14 cellular contexts compared by ENCODE assay signal in genomic region chr20:18057994-18058349, GRCh38. TPM values are rescaled to one million over a fixed set of nuclear protein-coding genes. Genes with fewer than 3 reads are reported as not detected.
DNase-seq lines count a peak whose midpoint lies in the region; ATAC-seq, FAIRE-seq and TF ChIP-seq lines count a peak whose summit lies in the region.
"Had no signal": no experiment of that assay in that cellular context is flagged by ENCODE, and none has a peak within 500 bp of the region (broad histone marks: within the 10 kb centered on the region; RNA-seq: fewer than 3 reads in every experiment).

No MANE protein-coding gene starts in this region.

- peaks cover 5% of the 10 kb centered on the region for H4K20me1 ChIP-seq in keratinocyte (ENCODE audit: control insufficient read depth, extremely low read depth, insufficient read depth, low read length)
- no peaks in the 10 kb centered on the region for H4K20me1 ChIP-seq in Karpas-422 (ENCODE audit: insufficient read depth, low read depth, low read length)

- no peak overlapping the region for H3K27ac Mint-ChIP-seq in activated naive CD4-positive, alpha-beta T cell treated with anti-CD3 and anti-CD28 coated beads, Interleukin-2, amount 10 ng/mL, durations not matched to agents 7 days and 5 days
- no peak overlapping the region for H3K27ac Mint-ChIP-seq in activated T-helper 17 cell treated with anti-CD3 and anti-CD28 coated beads, Interleukin-2, amount 50 U/mL, for 72 hours
- peak overlapping the region; percentile 92 for H3K27ac Mint-ChIP-seq in type B pancreatic cell
- H3K27ac Mint-ChIP-seq: T-helper 2 cell treated with Interferon-gamma antibody and Interleukin-4, amounts not matched to agents 5 μg/mL and 100 μg/mL, for 36 hours had no signal

- FAIRE-seq in keratinocyte (lab: Jason Lieb, UNC) = no peak
- FAIRE-seq: GM19239 had no signal

- H3K9me3 ChIP-seq in keratinocyte (ENCODE audit: control insufficient read depth, low read depth, low read length) = no peaks in the 10 kb centered on the region
- H3K9me3 ChIP-seq in Karpas-422 (ENCODE audit: low read length) = no peaks in the 10 kb centered on the region
- H3K9me3 ChIP-seq: heart left ventricle had no signal

- peak overlapping the region; percentile 67 for H3K9ac ChIP-seq in keratinocyte (ENCODE audit: control insufficient read depth, extremely low read depth, insufficient read depth, low read length)
- H3K9ac ChIP-seq in Karpas-422 (ENCODE audit: low read length) = no peak overlapping the region

- H3K4me3 ChIP-seq in keratinocyte (ENCODE audit: control insufficient read depth in 2 of 3, extremely low read depth in 1 of 3, insufficient read depth in 2 of 3, low read depth in 1 of 3, low read length in 3 of 3) (peak overlapping the region; percentile 69 to 90 (median 81)), foreskin fibroblast (ENCODE audit: low read depth in 1 of 2, low read length in 2 of 2) (no peak overlapping the region), Karpas-422 (ENCODE audit: low read length) (no peak overlapping the region)

- peak overlapping the region; percentile 82 for H2AFZ ChIP-seq in keratinocyte (ENCODE audit: control insufficient read depth, low read length)
- H2AFZ ChIP-seq in Karpas-422 (ENCODE audit: low read length) = no peak overlapping the region

- dilution Hi-C loops in keratinocyte (cut with MboI; ENCODE audit: extremely low pct_ligation_motif_present, low sequenced_read_pairs) = no loop called here

- H3K79me2 ChIP-seq in keratinocyte (ENCODE audit: control insufficient read depth, insufficient read depth, low read length) (no peaks in the 10 kb centered on the region), Karpas-422 (ENCODE audit: low read length) (no peaks in the 10 kb centered on the region)

- peak overlapping the region; percentile 57 for H3K4me3 Mint-ChIP-seq in activated naive CD4-positive, alpha-beta T cell treated with anti-CD3 and anti-CD28 coated beads, Interleukin-2, amount 10 ng/mL, durations not matched to agents 7 days and 5 days
- H3K4me3 Mint-ChIP-seq in activated T-helper 17 cell treated with anti-CD3 and anti-CD28 coated beads, Interleukin-2, amount 50 U/mL, for 72 hours = peak overlapping the region; percentile 41
- H3K4me3 Mint-ChIP-seq in type B pancreatic cell = peak overlapping the region; percentile 89

- no peaks in the 10 kb centered on the region for H3K36me3 Mint-ChIP-seq in activated naive CD4-positive, alpha-beta T cell treated with anti-CD3 and anti-CD28 coated beads, Interleukin-2, amount 10 ng/mL, durations not matched to agents 7 days and 5 days
- H3K36me3 Mint-ChIP-seq in activated T-helper 17 cell treated with anti-CD3 and anti-CD28 coated beads, Interleukin-2, amount 50 U/mL, for 72 hours (ENCODE audit: low read depth) = peaks cover 4% of the 10 kb centered on the region
- no peaks in the 10 kb centered on the region for H3K36me3 Mint-ChIP-seq in type B pancreatic cell

- H3K27ac ChIP-seq in keratinocyte (ENCODE audit: control insufficient read depth, insufficient read depth, low read length) (peak overlapping the region; percentile 52), Karpas-422 (ENCODE audit: low read length) (no peak overlapping the region)
- H3K27ac ChIP-seq: heart left ventricle had no signal

- DNase-seq in activated naive CD4-positive, alpha-beta T cell treated with anti-CD3 and anti-CD28 coated beads, Interleukin-2, amount 10 ng/mL, durations not matched to agents 7 days and 5 days = no peak
- DNase-seq in activated naive CD4-positive, alpha-beta T cell (lab: John Stamatoyannopoulos, UW) = no peak
- DNase-seq in keratinocyte (ENCODE audit: low read depth, low spot score) (no peak), type B pancreatic cell (ENCODE audit: extremely low spot score, unreplicated experiment) (no peak), foreskin fibroblast (no peak), cerebellar cortex (ENCODE audit: low spot score) (no peak), Karpas-422 (no peak)
- DNase-seq: EL, heart left ventricle, NCI-H1694, right cardiac atrium had no signal

- H3K4me2 ChIP-seq in keratinocyte (ENCODE audit: control insufficient read depth, extremely low read depth, insufficient read depth, low read depth, low read length) (peak overlapping the region; percentile 76), Karpas-422 (ENCODE audit: low read depth, low read length, poor library complexity, severe bottlenecking) (no peak overlapping the region)

- no peak for ATAC-seq in activated T-helper 17 cell treated with anti-CD3 and anti-CD28 coated beads, Interleukin-2, amount 50 U/mL, for 72 hours (replicated peaks)
- ATAC-seq: heart left ventricle had no signal

- H3K4me1 Mint-ChIP-seq in activated naive CD4-positive, alpha-beta T cell treated with anti-CD3 and anti-CD28 coated beads, Interleukin-2, amount 10 ng/mL, durations not matched to agents 7 days and 5 days = peaks cover 11% of the 10 kb centered on the region
- no peaks in the 10 kb centered on the region for H3K4me1 Mint-ChIP-seq in activated T-helper 17 cell treated with anti-CD3 and anti-CD28 coated beads, Interleukin-2, amount 50 U/mL, for 72 hours
- H3K4me1 Mint-ChIP-seq in type B pancreatic cell (ENCODE audit: unreplicated experiment) = peaks cover 8% of the 10 kb centered on the region

- no peaks in the 10 kb centered on the region for H3K9me3 Mint-ChIP-seq in activated naive CD4-positive, alpha-beta T cell treated with anti-CD3 and anti-CD28 coated beads, Interleukin-2, amount 10 ng/mL, durations not matched to agents 7 days and 5 days
- H3K9me3 Mint-ChIP-seq in activated T-helper 17 cell treated with anti-CD3 and anti-CD28 coated beads, Interleukin-2, amount 50 U/mL, for 72 hours = no peaks in the 10 kb centered on the region
- H3K9me3 Mint-ChIP-seq in type B pancreatic cell = no peaks in the 10 kb centered on the region
- H3K9me3 Mint-ChIP-seq: T-helper 2 cell treated with Interferon-gamma antibody and Interleukin-4, amounts not matched to agents 5 μg/mL and 100 μg/mL, for 36 hours had no signal

- H3K9me1 ChIP-seq in keratinocyte (ENCODE audit: control insufficient read depth, extremely low read depth, insufficient read depth, low read length) = no peaks in the 10 kb centered on the region

- H3K27me3 ChIP-seq in keratinocyte (ENCODE audit: control insufficient read depth, extremely low read depth, insufficient read depth, low read length) (no peaks in the 10 kb centered on the region), Karpas-422 (ENCODE audit: low read length) (no peaks in the 10 kb centered on the region)

- CTCF ChIA-PET in activated naive CD4-positive, alpha-beta T cell treated with anti-CD3 and anti-CD28 coated beads, Interleukin-2, amount 10 ng/mL, durations not matched to agents 7 days and 5 days (lab: Charles Lee) = interaction anchor here (1.4 kb wide), 1 partner anchor 8 kb away, joined by 3 read pairs; no protein-coding TSS in a partner anchor

- TF ChIP-seq CTCF in keratinocyte (optimal IDR thresholded peaks at IDR 0.05 in 1 of 3, IDR thresholded peaks at IDR 0.05 in 1 of 3, conservative IDR thresholded peaks at IDR 0.05 in 1 of 3; ENCODE audit: extremely low read depth in 1 of 3, insufficient read depth in 2 of 3, low read length in 3 of 3) = no peak
- no peak for TF ChIP-seq CTCF in type B pancreatic cell (conservative IDR thresholded peaks at IDR 0.05)
- TF ChIP-seq CTCF in foreskin fibroblast (IDR thresholded peaks at IDR 0.05; ENCODE audit: low read depth, low read length) = no peak

- H3K9me2 ChIP-seq in Karpas-422 (replicated peaks; ENCODE audit: insufficient read depth, low read length) = no peaks in the 10 kb centered on the region

- H3K27me3 Mint-ChIP-seq in activated naive CD4-positive, alpha-beta T cell treated with anti-CD3 and anti-CD28 coated beads, Interleukin-2, amount 10 ng/mL, durations not matched to agents 7 days and 5 days = peaks cover 98% of the 10 kb centered on the region
- peaks cover 41% of the 10 kb centered on the region for H3K27me3 Mint-ChIP-seq in activated T-helper 17 cell treated with anti-CD3 and anti-CD28 coated beads, Interleukin-2, amount 50 U/mL, for 72 hours
- H3K27me3 Mint-ChIP-seq in type B pancreatic cell = peaks cover 70% of the 10 kb centered on the region

- H3K36me3 ChIP-seq in keratinocyte (ENCODE audit: control insufficient read depth in 2 of 2, extremely low read depth in 1 of 2, insufficient read depth in 2 of 2, low read length in 2 of 2) = peaks cover 0 to 4% of the 10 kb centered on the region in 2 experiments
- no peaks in the 10 kb centered on the region for H3K36me3 ChIP-seq in Karpas-422 (ENCODE audit: insufficient read depth, low read length)
- H3K36me3 ChIP-seq: heart left ventricle had no signal

- peaks cover 18% of the 10 kb centered on the region for H3K4me1 ChIP-seq in keratinocyte (ENCODE audit: control insufficient read depth, extremely low read depth, insufficient read depth, low read length)
- no peaks in the 10 kb centered on the region for H3K4me1 ChIP-seq in Karpas-422 (ENCODE audit: low read length)

RNA-seq across cellular contexts. Expression of gene OVOL2, which starts 0.3 kb away (rescaled TPM):
- total RNA-seq in activated T-helper 17 cell treated with anti-CD3 and anti-CD28 coated beads, Interleukin-2, amount 50 U/mL, for 72 hours = not detected
- polyA plus RNA-seq in keratinocyte = 3.1 to 5.3 TPM (median 4.3 TPM) in 3 replicates
- 2.1 TPM for polyA plus RNA-seq in keratinocyte (2011; ENCODE audit: low read depth)
- 4.4 and 5.2 TPM in 2 replicates for polyA plus RNA-seq in keratinocyte (2011; cell fraction: cytosol; rRNA removed)
- polyA plus RNA-seq in keratinocyte (2011; cell fraction: nucleus; rRNA removed) = 3.9 and 5.0 TPM in 2 replicates
- polyA plus RNA-seq in keratinocyte (2012; ENCODE audit: low replicate concordance) = 5.6 and 6.3 TPM in 2 replicates
- polyA minus RNA-seq in keratinocyte = 5.6 to 8.7 TPM (median 6.7 TPM) in 3 replicates
- 4.6 TPM for polyA minus RNA-seq in keratinocyte (2011; cell fraction: cytosol; rRNA and poly(A)+ RNA removed)
- polyA minus RNA-seq in keratinocyte (2011; cell fraction: nucleus; rRNA and poly(A)+ RNA removed) = 2.2 and 2.6 TPM in 2 replicates
- total RNA-seq in type B pancreatic cell (ENCODE audit: low replicate concordance) = 7.3 and 17.5 TPM in 2 replicates
- not detected in 2 replicates for total RNA-seq in Karpas-422 (2014; rRNA removed; shearing (Covaris generic); ENCODE audit: low replicate concordance)
- total RNA-seq: heart left ventricle, right cardiac atrium had no signal
- polyA plus RNA-seq: heart left ventricle, right cardiac atrium had no signal

Comparison
In these comparisons a context has a peak if more than half of its experiments do, and no peak if none do; other contexts are left out.
1. H3K4me3 ChIP-seq: peak in keratinocyte (3 of 3); none in foreskin fibroblast (0 of 2) and Karpas-422 (single experiment).
2. Peak in every context shown above with its lines, with median percentiles within 50 percentile points of each other: H3K4me3 Mint-ChIP-seq.